8 cellular contexts compared by ENCODE assay signal in the genomic region with DNA sequence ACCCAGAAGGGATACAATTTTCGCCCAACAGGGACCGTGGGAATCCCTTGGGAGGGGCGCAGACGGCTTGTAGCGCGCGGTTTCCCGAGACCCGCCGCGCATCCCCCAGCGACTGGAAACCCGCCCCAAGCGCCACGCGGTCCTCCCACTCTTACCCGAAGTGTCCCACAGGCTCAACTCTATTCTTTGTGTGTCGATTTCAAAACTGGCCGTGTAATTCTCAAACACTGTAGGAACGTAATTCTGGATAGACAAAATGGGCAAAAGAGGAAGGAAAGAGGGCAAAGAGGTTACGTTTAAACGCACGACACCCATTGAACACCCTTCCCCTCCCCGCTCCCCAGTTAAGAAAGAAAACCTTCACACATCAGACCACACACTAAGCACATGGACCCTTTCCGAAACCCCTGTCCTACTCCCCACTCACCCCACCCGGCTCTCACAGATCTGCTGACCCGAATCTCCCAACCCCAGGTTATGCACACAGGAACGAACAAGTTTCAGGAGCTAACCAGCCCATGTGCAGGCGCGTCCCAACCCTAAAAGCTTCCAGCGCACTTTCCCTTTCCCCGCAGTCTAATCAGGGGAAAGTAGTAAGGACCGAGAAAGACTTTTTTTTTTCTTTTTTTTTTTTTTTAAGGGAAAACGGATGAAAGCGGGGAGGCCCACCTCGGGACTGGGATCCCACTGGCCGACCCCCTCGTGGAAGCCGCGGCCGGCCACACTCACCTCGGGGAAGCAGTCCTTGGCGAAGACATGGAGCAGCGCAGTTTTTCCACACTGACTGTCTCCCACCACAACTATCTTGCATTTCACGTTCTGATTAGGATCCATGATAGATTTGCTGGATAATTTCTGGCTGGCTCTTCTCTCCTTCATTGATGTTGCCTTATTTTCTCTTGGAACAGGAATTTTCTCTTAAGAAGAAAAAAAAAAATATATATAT. TPM values are rescaled to one million over a fixed set of nuclear protein-coding genes. Genes with fewer than 3 reads are reported as not detected.
DNase-seq lines count a peak whose midpoint lies in the region; ATAC-seq and TF ChIP-seq lines count a peak whose summit lies in the region.

No MANE protein-coding gene starts in this region.

- peaks cover 58% of the 10 kb centered on the region for H3K27me3 Mint-ChIP-seq in activated CD4-positive, alpha-beta T cell treated with anti-CD3 and anti-CD28 coated beads for 36 hours

- no peak overlapping the region for H2BK15ac ChIP-seq in neuronal stem cell (ENCODE audit: low read length)

- H3K9me3 Mint-ChIP-seq in activated CD4-positive, alpha-beta T cell treated with anti-CD3 and anti-CD28 coated beads for 36 hours (ENCODE audit: low read depth) = no peaks in the 10 kb centered on the region

- H3K36me3 ChIP-seq in SJCRH30 (peaks cover 16% of the 10 kb centered on the region), neuronal stem cell (replicated peaks in 1 of 2; ENCODE audit: control insufficient read depth in 2 of 2, insufficient read depth in 2 of 2, low read length in 2 of 2) (peaks cover 0 to 28% of the 10 kb centered on the region in 2 donors)

- H3K4me3 Mint-ChIP-seq in activated CD4-positive, alpha-beta T cell treated with anti-CD3 and anti-CD28 coated beads for 36 hours = no peak overlapping the region

- H3K23ac ChIP-seq in neuronal stem cell (ENCODE audit: low read depth, low read length, poor library complexity) = no peak overlapping the region

- H3K18ac ChIP-seq in neuronal stem cell (ENCODE audit: low read length) = peak overlapping the region; percentile 97

- H3K14ac ChIP-seq in neuronal stem cell (ENCODE audit: low read length) = peak overlapping the region; percentile 65

- H3K9ac ChIP-seq in neuronal stem cell (ENCODE audit: low read depth, low read length, poor library complexity) = peak overlapping the region; percentile 95

- H3K4me3 ChIP-seq in SJCRH30 (peak overlapping the region; percentile 73), fibroblast of mammary gland (ENCODE audit: control insufficient read depth, low read depth, low read length) (peak overlapping the region; percentile 95), neuronal stem cell (ENCODE audit: low read length in 2 of 2) (peak overlapping the region; percentile 76 to 97)

- no peak overlapping the region for H4K8ac ChIP-seq in neuronal stem cell (ENCODE audit: low read depth, low read length)

- H3K4ac ChIP-seq in neuronal stem cell (ENCODE audit: low read length) = no peak overlapping the region

- no peak for ATAC-seq in activated CD4-positive, alpha-beta T cell treated with anti-CD3 and anti-CD28 coated beads for 36 hours
- ATAC-seq in GM21390 (IDR thresholded peaks at IDR 0.05; ENCODE audit: unreplicated experiment) = no peak
- no peak for ATAC-seq in HG03460 (IDR thresholded peaks at IDR 0.05; ENCODE audit: unreplicated experiment)

- H3K79me1 ChIP-seq in neuronal stem cell (ENCODE audit: low read depth, low read length) = peaks cover 3% of the 10 kb centered on the region

- peak; percentile 4 for DNase-seq in activated CD4-positive, alpha-beta T cell treated with anti-CD3 and anti-CD28 coated beads for 36 hours
- no peak for DNase-seq in activated CD4-positive, alpha-beta T cell treated with anti-CD3 and anti-CD28 coated beads, Interleukin-2, amount 50 U/mL, for 48 hours
- DNase-seq in SJCRH30 (peak; percentile 49 to 69), fibroblast of mammary gland (ENCODE audit: low read depth) (peak; percentile 56), neuronal stem cell (ENCODE audit: low spot score) (peak; percentile 47)
- DNase-seq in effector CD8-positive, alpha-beta T cell (lab: John Stamatoyannopoulos, UW) = no peak

- H3K27me3 ChIP-seq in SJCRH30 (no peaks in the 10 kb centered on the region), neuronal stem cell (ENCODE audit: control insufficient read depth in 3 of 3, insufficient read depth in 3 of 3, low read depth in 1 of 3, low read length in 3 of 3) (no peaks in the 10 kb centered on the region)

- H3K4me2 ChIP-seq in neuronal stem cell (ENCODE audit: insufficient read depth, low read length, poor library complexity, severe bottlenecking) = peak overlapping the region; percentile 99

- POLR2A ChIA-PET in activated CD4-positive, alpha-beta T cell treated with anti-CD3 and anti-CD28 coated beads for 36 hours (lab: Charles Lee) = interaction anchor here (0.6 kb wide), 1 partner anchor 40 kb away, joined by 3 read pairs; no protein-coding TSS in a partner anchor

- no peaks in the 10 kb centered on the region for H3K9me3 ChIP-seq in SJCRH30 (replicated peaks)
- peaks cover 0 to 5% of the 10 kb centered on the region in 2 donors for H3K9me3 ChIP-seq in neuronal stem cell (replicated peaks in 1 of 2; ENCODE audit: control insufficient read depth in 2 of 2, insufficient read depth in 1 of 2, low read depth in 1 of 2, low read length in 2 of 2)

- H2BK12ac ChIP-seq in neuronal stem cell (ENCODE audit: low read length) = no peak overlapping the region

- TF ChIP-seq CTCF in fibroblast of mammary gland (conservative IDR thresholded peaks at IDR 0.05; ENCODE audit: control insufficient read depth, insufficient read depth, low read depth, low read length) = no peak

- H3K36me3 Mint-ChIP-seq in activated CD4-positive, alpha-beta T cell treated with anti-CD3 and anti-CD28 coated beads for 36 hours (ENCODE audit: low read depth) = no peaks in the 10 kb centered on the region

- H3K4me1 ChIP-seq in SJCRH30 (peaks cover 13% of the 10 kb centered on the region; the same call in 1 of the 2 replicates), neuronal stem cell (ENCODE audit: control insufficient read depth in 2 of 2, insufficient read depth in 1 of 2, low read depth in 1 of 2, low read length in 2 of 2) (peaks cover 10 to 12% of the 10 kb centered on the region in 2 donors)

- H3K27ac ChIP-seq in SJCRH30 (peak overlapping the region; percentile 78), neuronal stem cell (replicated peaks; ENCODE audit: low read length) (no peak overlapping the region)

- peak overlapping the region; percentile 40 for H2BK120ac ChIP-seq in neuronal stem cell (ENCODE audit: low read depth, low read length)

- H2AK5ac ChIP-seq in neuronal stem cell (ENCODE audit: low read depth, low read length) = peak overlapping the region; percentile 34

- H3K27ac Mint-ChIP-seq in activated CD4-positive, alpha-beta T cell treated with anti-CD3 and anti-CD28 coated beads for 36 hours = no peak overlapping the region

- no peak overlapping the region for H2BK5ac ChIP-seq in neuronal stem cell (ENCODE audit: low read length)

- CTCF ChIA-PET in activated CD4-positive, alpha-beta T cell treated with anti-CD3 and anti-CD28 coated beads for 36 hours (lab: Charles Lee) = interaction anchor here (0.6 kb wide), 1 partner anchor 39 kb away, joined by 3 read pairs; no protein-coding TSS in a partner anchor

- intact Hi-C loops in activated CD4-positive, alpha-beta T cell treated with anti-CD3 and anti-CD28 coated beads for 36 hours (cut with DNase I, micrococcal nuclease) = loop anchor here (1.0 kb wide), 1 partner anchor 890 kb away; no protein-coding TSS in a partner anchor

- WGBS in neuronal stem cell (ENCODE audit: extremely low coverage in 2 of 2, insufficient read length in 2 of 2, insufficient replicate concordance in 1 of 2), 2 donors = no CpG with 5 or more reads among the region's 45 CpGs

- peak overlapping the region; percentile 96 for H2AFZ ChIP-seq in neuronal stem cell (ENCODE audit: low read length)

- no peak overlapping the region for H4K91ac ChIP-seq in neuronal stem cell (ENCODE audit: low read depth, low read length, poor library complexity)

- H3K4me1 Mint-ChIP-seq in activated CD4-positive, alpha-beta T cell treated with anti-CD3 and anti-CD28 coated beads for 36 hours = peaks cover 10% of the 10 kb centered on the region

RNA-seq across cellular contexts. Expression of gene RND3, which starts 0.7 kb away (rescaled TPM):
- total RNA-seq in activated CD4-positive, alpha-beta T cell treated with anti-CD3 and anti-CD28 coated beads for 36 hours = not detected
- total RNA-seq in SJCRH30 (2014; rRNA removed; shearing (Covaris generic)) = 31.7 and 43.4 TPM in 2 replicates
- 15.7 TPM for polyA plus RNA-seq in neuronal stem cell (2013, experiment 1 of 2)
- polyA plus RNA-seq in neuronal stem cell (2013, experiment 2 of 2) = 15.5 TPM

Comparison
In these comparisons a context has a peak if more than half of its experiments do, and no peak if none do; other contexts are left out.
1. DNase-seq: peak in activated CD4-positive, alpha-beta T cell treated with anti-CD3 and anti-CD28 coated beads for 36 hours (single experiment), SJCRH30 (2 of 2), fibroblast of mammary gland (single experiment) and neuronal stem cell (single experiment); none in activated CD4-positive, alpha-beta T cell treated with anti-CD3 and anti-CD28 coated beads, Interleukin-2, amount 50 U/mL, for 48 hours (0 of 2) and effector CD8-positive, alpha-beta T cell (single experiment).
2. RNA of gene RND3, which starts 0.7 kb away (total RNA-seq): 31.7 to 43.4 TPM in SJCRH30; not detected in activated CD4-positive, alpha-beta T cell treated with anti-CD3 and anti-CD28 coated beads for 36 hours; every median in the first group is over 10 times any median in the second.
3. Peak in every context shown above with its lines, with median percentiles within 50 percentile points of each other: H3K4me3 ChIP-seq.